In the genomic region with DNA sequence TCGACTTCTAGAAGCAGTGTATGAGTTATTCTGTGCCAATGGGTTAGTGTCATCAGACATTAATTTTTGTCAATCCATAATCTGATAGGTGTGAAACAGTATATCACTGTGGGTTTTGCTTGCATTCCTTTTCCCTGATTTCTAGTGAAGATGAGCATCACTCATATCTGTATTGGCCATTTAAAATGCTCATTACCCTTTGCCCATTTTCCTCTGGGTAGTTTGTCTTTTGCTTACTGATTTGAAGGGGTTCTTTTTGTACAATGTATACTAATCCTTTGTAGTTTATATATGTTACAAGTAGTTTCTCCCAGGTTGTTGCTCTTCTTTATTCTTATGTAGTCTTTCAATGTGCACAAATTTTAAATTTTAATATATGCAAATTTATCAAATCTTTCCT, we compare ENCODE assay signal across 6 cellular contexts.
"Had no signal": no experiment of that assay in that cellular context is flagged by ENCODE, and none has a peak within 500 bp of the region (broad histone marks: within the 10 kb centered on the region; RNA-seq: fewer than 3 reads in every experiment).

No MANE protein-coding gene starts in this region.

- DNase-seq: H9, HCEC 1CT, HFFc6, KBM-7 had no signal

- H3K4me3 ChIP-seq: GM23338 had no signal

- H3K27ac ChIP-seq: HL-60 had no signal
